ENCODE assay signal across 2 cellular contexts in the genomic region with DNA sequence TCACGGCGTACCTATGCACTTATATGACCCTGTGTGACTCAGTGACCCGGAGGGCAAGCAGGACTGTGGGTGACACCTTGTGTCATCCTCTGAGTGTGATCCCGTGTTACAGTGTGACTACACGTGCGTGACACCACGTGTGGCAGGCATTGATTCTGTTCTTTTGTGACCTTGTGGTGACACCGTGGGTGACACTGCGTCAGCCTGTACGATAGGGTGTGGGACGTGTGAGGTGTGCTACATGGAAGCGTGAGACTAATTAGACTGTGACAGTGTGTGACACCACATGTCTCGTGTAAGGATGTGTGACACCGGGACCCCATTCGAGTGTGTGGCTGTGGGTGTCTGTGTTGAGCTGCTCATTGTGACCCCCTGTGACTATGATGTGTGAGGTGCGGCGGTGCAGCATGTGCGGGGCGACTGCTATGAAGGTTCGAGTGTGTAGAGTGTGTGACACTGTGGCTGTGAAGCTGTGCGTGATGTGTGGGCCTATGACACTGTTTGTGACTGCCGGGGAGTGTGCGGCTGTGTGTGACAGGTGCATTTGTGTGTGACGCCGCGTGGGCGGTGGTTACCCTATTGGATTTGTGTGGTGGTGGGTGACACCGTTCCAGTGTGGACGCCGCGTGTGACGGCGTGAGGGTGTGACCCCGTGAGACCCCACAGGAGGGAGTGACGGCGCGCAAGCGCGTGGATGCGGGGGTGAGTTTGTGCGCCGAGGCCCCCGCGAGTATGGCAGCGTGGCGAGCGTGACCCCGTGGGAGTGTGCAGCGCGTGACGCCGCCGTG.
TF ChIP-seq lines count a peak whose summit lies in the region.

A gene (plus strand): TSS at position 783 of the 788 bp plus-strand sequence. CDS start 5,621 bp downstream, outside the sequence.

TF ChIP-seq in SK-N-SH treated with all-trans-retinoic acid at 6 μM for 48 hours, 23 proteins besides CTCF, POLR2A, EP300 and RAD21 (continued from another document):
- TF ChIP-seq CSDC2 (CRISPR knock-in tag; IDR thresholded peaks at IDR 0.05) (no peak), ARNTL (CRISPR knock-in tag; IDR thresholded peaks at IDR 0.05; ENCODE audit: borderline replicate concordance, low read depth) (no peak), ZFP30 (CRISPR knock-in tag; IDR thresholded peaks at IDR 0.05) (no peak), ZNF8 (CRISPR knock-in tag; IDR thresholded peaks at IDR 0.05) (no peak), ESRRG (CRISPR knock-in tag; IDR thresholded peaks at IDR 0.05) (no peak), ZC3H10 (CRISPR knock-in tag; IDR thresholded peaks at IDR 0.05) (no peak), ZFP3 (CRISPR knock-in tag; IDR thresholded peaks at IDR 0.05) (no peak)
- TF ChIP-seq, protein P1, sequence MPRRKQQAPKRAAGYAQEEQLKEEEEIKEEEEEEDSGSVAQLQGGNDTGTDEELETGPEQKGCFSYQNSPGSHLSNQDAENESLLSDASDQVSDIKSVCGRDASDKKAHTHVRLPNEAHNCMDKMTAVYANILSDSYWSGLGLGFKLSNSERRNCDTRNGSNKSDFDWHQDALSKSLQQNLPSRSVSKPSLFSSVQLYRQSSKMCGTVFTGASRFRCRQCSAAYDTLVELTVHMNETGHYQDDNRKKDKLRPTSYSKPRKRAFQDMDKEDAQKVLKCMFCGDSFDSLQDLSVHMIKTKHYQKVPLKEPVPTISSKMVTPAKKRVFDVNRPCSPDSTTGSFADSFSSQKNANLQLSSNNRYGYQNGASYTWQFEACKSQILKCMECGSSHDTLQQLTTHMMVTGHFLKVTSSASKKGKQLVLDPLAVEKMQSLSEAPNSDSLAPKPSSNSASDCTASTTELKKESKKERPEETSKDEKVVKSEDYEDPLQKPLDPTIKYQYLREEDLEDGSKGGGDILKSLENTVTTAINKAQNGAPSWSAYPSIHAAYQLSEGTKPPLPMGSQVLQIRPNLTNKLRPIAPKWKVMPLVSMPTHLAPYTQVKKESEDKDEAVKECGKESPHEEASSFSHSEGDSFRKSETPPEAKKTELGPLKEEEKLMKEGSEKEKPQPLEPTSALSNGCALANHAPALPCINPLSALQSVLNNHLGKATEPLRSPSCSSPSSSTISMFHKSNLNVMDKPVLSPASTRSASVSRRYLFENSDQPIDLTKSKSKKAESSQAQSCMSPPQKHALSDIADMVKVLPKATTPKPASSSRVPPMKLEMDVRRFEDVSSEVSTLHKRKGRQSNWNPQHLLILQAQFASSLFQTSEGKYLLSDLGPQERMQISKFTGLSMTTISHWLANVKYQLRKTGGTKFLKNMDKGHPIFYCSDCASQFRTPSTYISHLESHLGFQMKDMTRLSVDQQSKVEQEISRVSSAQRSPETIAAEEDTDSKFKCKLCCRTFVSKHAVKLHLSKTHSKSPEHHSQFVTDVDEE (CRISPR knock-in tag; IDR thresholded peaks at IDR 0.05) = no peak
- TF ChIP-seq, protein P2, sequence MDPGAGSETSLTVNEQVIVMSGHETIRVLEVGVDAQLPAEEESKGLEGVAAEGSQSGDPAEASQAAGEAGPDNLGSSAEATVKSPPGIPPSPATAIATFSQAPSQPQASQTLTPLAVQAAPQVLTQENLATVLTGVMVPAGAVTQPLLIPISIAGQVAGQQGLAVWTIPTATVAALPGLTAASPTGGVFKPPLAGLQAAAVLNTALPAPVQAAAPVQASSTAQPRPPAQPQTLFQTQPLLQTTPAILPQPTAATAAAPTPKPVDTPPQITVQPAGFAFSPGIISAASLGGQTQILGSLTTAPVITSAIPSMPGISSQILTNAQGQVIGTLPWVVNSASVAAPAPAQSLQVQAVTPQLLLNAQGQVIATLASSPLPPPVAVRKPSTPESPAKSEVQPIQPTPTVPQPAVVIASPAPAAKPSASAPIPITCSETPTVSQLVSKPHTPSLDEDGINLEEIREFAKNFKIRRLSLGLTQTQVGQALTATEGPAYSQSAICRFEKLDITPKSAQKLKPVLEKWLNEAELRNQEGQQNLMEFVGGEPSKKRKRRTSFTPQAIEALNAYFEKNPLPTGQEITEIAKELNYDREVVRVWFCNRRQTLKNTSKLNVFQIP (CRISPR knock-in tag; IDR thresholded peaks at IDR 0.05; ENCODE audit: borderline replicate concordance, low read depth) = no peak
- TF ChIP-seq, protein P3, sequence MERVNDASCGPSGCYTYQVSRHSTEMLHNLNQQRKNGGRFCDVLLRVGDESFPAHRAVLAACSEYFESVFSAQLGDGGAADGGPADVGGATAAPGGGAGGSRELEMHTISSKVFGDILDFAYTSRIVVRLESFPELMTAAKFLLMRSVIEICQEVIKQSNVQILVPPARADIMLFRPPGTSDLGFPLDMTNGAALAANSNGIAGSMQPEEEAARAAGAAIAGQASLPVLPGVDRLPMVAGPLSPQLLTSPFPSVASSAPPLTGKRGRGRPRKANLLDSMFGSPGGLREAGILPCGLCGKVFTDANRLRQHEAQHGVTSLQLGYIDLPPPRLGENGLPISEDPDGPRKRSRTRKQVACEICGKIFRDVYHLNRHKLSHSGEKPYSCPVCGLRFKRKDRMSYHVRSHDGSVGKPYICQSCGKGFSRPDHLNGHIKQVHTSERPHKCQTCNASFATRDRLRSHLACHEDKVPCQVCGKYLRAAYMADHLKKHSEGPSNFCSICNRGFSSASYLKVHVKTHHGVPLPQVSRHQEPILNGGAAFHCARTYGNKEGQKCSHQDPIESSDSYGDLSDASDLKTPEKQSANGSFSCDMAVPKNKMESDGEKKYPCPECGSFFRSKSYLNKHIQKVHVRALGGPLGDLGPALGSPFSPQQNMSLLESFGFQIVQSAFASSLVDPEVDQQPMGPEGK (CRISPR knock-in tag; IDR thresholded peaks at IDR 0.05; ENCODE audit: borderline replicate concordance) = no peak

TF ChIP-seq in HepG2, 621 proteins besides CTCF, POLR2A, EP300 and RAD21 (continues in another document):
- TF ChIP-seq, protein P4, sequence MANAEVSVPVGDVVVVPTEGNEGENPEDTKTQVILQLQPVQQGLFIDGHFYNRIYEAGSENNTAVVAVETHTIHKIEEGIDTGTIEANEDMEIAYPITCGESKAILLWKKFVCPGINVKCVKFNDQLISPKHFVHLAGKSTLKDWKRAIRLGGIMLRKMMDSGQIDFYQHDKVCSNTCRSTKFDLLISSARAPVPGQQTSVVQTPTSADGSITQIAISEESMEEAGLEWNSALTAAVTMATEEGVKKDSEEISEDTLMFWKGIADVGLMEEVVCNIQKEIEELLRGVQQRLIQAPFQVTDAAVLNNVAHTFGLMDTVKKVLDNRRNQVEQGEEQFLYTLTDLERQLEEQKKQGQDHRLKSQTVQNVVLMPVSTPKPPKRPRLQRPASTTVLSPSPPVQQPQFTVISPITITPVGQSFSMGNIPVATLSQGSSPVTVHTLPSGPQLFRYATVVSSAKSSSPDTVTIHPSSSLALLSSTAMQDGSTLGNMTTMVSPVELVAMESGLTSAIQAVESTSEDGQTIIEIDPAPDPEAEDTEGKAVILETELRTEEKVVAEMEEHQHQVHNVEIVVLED (CRISPR knock-in tag; IDR thresholded peaks at IDR 0.05; ENCODE audit: borderline replicate concordance) = no peak
- TF ChIP-seq BRD4 (CRISPR knock-in tag; IDR thresholded peaks at IDR 0.05) (no peak), KMT2B (CRISPR knock-in tag; IDR thresholded peaks at IDR 0.05) (no peak), ONECUT2 (CRISPR knock-in tag; IDR thresholded peaks at IDR 0.05) (no peak), KLF9 (CRISPR knock-in tag; IDR thresholded peaks at IDR 0.05; ENCODE audit: low read depth) (no peak), DNMT3B (CRISPR knock-in tag; conservative IDR thresholded peaks at IDR 0.05) (no peak), PHF21A (CRISPR knock-in tag; IDR thresholded peaks at IDR 0.05) (no peak), ZBTB1 (CRISPR knock-in tag; IDR thresholded peaks at IDR 0.05; ENCODE audit: borderline replicate concordance) (no peak), MED1 (CRISPR knock-in tag; IDR thresholded peaks at IDR 0.05) (no peak), MZF1 (CRISPR knock-in tag; IDR thresholded peaks at IDR 0.05; ENCODE audit: borderline replicate concordance) (no peak), ZBTB3 (CRISPR knock-in tag; IDR thresholded peaks at IDR 0.05; ENCODE audit: borderline replicate concordance, low read depth) (no peak), ZFP36L2 (CRISPR knock-in tag; IDR thresholded peaks at IDR 0.05) (no peak), SMC3 (IDR thresholded peaks at IDR 0.05; ENCODE audit: low read length) (0 out of 2 replicates have a peak, but pooled peaks have one; percentile 5), NR2F1 (CRISPR knock-in tag; IDR thresholded peaks at IDR 0.05) (peak in 1 of 2 experiments; percentile 7; a peak in 1 of 4 replicates), RARA (CRISPR knock-in tag; IDR thresholded peaks at IDR 0.05) (0 out of 2 replicates have a peak, but pooled peaks have one; percentile 22), NCOA5 (CRISPR knock-in tag; IDR thresholded peaks at IDR 0.05) (no peak)
- TF ChIP-seq, protein P5, sequence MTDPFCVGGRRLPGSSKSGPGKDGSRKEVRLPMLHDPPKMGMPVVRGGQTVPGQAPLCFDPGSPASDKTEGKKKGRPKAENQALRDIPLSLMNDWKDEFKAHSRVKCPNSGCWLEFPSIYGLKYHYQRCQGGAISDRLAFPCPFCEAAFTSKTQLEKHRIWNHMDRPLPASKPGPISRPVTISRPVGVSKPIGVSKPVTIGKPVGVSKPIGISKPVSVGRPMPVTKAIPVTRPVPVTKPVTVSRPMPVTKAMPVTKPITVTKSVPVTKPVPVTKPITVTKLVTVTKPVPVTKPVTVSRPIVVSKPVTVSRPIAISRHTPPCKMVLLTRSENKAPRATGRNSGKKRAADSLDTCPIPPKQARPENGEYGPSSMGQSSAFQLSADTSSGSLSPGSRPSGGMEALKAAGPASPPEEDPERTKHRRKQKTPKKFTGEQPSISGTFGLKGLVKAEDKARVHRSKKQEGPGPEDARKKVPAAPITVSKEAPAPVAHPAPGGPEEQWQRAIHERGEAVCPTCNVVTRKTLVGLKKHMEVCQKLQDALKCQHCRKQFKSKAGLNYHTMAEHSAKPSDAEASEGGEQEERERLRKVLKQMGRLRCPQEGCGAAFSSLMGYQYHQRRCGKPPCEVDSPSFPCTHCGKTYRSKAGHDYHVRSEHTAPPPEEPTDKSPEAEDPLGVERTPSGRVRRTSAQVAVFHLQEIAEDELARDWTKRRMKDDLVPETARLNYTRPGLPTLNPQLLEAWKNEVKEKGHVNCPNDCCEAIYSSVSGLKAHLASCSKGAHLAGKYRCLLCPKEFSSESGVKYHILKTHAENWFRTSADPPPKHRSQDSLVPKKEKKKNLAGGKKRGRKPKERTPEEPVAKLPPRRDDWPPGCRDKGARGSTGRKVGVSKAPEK (CRISPR knock-in tag; IDR thresholded peaks at IDR 0.05; ENCODE audit: borderline replicate concordance) = 0 out of 2 replicates have a peak, but pooled peaks have one; percentile 53
- TF ChIP-seq, protein P6, sequence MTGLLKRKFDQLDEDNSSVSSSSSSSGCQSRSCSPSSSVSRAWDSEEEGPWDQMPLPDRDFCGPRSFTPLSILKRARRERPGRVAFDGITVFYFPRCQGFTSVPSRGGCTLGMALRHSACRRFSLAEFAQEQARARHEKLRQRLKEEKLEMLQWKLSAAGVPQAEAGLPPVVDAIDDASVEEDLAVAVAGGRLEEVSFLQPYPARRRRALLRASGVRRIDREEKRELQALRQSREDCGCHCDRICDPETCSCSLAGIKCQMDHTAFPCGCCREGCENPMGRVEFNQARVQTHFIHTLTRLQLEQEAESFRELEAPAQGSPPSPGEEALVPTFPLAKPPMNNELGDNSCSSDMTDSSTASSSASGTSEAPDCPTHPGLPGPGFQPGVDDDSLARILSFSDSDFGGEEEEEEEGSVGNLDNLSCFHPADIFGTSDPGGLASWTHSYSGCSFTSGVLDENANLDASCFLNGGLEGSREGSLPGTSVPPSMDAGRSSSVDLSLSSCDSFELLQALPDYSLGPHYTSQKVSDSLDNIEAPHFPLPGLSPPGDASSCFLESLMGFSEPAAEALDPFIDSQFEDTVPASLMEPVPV (CRISPR knock-in tag; IDR thresholded peaks at IDR 0.05) = no peak
- TF ChIP-seq, protein P7, sequence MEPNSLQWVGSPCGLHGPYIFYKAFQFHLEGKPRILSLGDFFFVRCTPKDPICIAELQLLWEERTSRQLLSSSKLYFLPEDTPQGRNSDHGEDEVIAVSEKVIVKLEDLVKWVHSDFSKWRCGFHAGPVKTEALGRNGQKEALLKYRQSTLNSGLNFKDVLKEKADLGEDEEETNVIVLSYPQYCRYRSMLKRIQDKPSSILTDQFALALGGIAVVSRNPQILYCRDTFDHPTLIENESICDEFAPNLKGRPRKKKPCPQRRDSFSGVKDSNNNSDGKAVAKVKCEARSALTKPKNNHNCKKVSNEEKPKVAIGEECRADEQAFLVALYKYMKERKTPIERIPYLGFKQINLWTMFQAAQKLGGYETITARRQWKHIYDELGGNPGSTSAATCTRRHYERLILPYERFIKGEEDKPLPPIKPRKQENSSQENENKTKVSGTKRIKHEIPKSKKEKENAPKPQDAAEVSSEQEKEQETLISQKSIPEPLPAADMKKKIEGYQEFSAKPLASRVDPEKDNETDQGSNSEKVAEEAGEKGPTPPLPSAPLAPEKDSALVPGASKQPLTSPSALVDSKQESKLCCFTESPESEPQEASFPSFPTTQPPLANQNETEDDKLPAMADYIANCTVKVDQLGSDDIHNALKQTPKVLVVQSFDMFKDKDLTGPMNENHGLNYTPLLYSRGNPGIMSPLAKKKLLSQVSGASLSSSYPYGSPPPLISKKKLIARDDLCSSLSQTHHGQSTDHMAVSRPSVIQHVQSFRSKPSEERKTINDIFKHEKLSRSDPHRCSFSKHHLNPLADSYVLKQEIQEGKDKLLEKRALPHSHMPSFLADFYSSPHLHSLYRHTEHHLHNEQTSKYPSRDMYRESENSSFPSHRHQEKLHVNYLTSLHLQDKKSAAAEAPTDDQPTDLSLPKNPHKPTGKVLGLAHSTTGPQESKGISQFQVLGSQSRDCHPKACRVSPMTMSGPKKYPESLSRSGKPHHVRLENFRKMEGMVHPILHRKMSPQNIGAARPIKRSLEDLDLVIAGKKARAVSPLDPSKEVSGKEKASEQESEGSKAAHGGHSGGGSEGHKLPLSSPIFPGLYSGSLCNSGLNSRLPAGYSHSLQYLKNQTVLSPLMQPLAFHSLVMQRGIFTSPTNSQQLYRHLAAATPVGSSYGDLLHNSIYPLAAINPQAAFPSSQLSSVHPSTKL (CRISPR knock-in tag; IDR thresholded peaks at IDR 0.05) = no peak
- TF ChIP-seq, protein P8, sequence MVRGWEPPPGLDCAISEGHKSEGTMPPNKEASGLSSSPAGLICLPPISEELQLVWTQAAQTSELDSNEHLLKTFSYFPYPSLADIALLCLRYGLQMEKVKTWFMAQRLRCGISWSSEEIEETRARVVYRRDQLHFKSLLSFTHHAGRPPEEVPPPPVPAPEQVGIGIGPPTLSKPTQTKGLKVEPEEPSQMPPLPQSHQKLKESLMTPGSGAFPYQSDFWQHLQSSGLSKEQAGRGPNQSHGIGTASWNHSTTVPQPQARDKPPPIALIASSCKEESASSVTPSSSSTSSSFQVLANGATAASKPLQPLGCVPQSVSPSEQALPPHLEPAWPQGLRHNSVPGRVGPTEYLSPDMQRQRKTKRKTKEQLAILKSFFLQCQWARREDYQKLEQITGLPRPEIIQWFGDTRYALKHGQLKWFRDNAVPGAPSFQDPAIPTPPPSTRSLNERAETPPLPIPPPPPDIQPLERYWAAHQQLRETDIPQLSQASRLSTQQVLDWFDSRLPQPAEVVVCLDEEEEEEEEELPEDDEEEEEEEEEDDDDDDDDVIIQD (CRISPR knock-in tag; IDR thresholded peaks at IDR 0.05; ENCODE audit: low read depth) = no peak
